Comparison of ENCODE assay signal across 8 cellular contexts in the genomic region with DNA sequence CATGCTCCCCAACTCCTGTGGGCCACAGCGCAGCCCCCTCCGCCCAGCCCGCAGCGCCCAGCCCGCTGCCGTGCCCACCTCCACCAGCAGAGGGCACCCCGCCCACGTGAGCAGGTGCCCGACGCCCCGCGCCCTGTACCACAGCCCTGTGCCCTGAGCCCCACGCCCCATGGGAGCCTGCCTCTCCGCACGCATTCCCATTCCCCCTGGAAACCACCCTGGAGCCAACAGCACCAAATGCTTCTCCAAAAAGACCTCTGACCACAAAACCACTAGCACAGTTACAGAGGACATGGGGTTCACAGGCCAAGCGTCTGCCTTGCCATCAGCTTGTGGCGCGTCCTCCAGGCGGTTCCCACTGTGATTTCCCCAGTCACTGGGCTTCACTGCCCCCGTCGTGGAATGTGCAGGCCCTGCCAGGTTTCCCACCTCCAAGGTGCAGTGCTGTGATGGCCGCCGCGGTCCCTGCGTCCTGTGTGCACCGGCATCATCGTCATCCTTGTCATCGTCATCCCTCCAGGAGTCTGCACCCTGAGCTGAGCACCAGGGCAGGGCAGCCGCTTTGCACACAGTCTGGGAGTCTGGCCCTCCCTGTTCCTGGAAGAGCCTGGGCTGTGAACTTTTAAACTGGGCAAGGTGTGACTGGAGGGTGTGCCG.
DNase-seq lines count a peak whose midpoint lies in the region; ATAC-seq, FAIRE-seq and TF ChIP-seq lines count a peak whose summit lies in the region.

No MANE protein-coding gene starts in this region.

- H3K36me3 Mint-ChIP-seq in stimulated activated naive B cell treated with anti-CD40 and anti-IgM and Interleukin-4, amounts not matched to agents 10 μg/mL and 1 μg/mL and 100 μg/mL, for 72 hours = no peaks in the 10 kb centered on the region

- H3K4me3 Mint-ChIP-seq in stimulated activated naive B cell treated with anti-CD40 and anti-IgM and Interleukin-4, amounts not matched to agents 10 μg/mL and 1 μg/mL and 100 μg/mL, for 72 hours = no peak overlapping the region

- no peak for TF ChIP-seq POLR2A in H54 (IDR thresholded peaks at IDR 0.05; ENCODE audit: low read depth, low read length)

- H3K4me1 Mint-ChIP-seq in stimulated activated naive B cell treated with anti-CD40 and anti-IgM and Interleukin-4, amounts not matched to agents 10 μg/mL and 1 μg/mL and 100 μg/mL, for 72 hours = peaks cover 6 to 11% of the 10 kb centered on the region in 2 donors

- peak; percentile 61 for ATAC-seq in GM18502 (IDR thresholded peaks at IDR 0.05; ENCODE audit: poor library complexity, unreplicated experiment)
- peak; percentile 80 to 85 for ATAC-seq in stimulated activated naive B cell treated with anti-CD40 and anti-IgM and Interleukin-4, amounts not matched to agents 10 μg/mL and 1 μg/mL and 100 μg/mL, for 72 hours (replicated peaks)
- no peak for ATAC-seq in GM18498 (IDR thresholded peaks at IDR 0.05; ENCODE audit: unreplicated experiment)

- no peak for FAIRE-seq in H54 (lab: Jason Lieb, UNC)

- no peak overlapping the region for H3K27ac Mint-ChIP-seq in stimulated activated naive B cell treated with anti-CD40 and anti-IgM and Interleukin-4, amounts not matched to agents 10 μg/mL and 1 μg/mL and 100 μg/mL, for 72 hours

- no peaks in the 10 kb centered on the region for H3K9me3 Mint-ChIP-seq in stimulated activated naive B cell treated with anti-CD40 and anti-IgM and Interleukin-4, amounts not matched to agents 10 μg/mL and 1 μg/mL and 100 μg/mL, for 72 hours

- peaks cover 3 to 5% of the 10 kb centered on the region in 2 donors for H3K27me3 Mint-ChIP-seq in stimulated activated naive B cell treated with anti-CD40 and anti-IgM and Interleukin-4, amounts not matched to agents 10 μg/mL and 1 μg/mL and 100 μg/mL, for 72 hours

- peak; percentile 77 for DNase-seq in HuH-7.5 (ENCODE audit: low spot score)
- DNase-seq in activated CD4-positive, alpha-beta T cell treated with anti-CD3 and anti-CD28 coated beads for 48 hours = peak; percentile 72
- DNase-seq in dermis blood vessel endothelial cell = peak; percentile 57
- peak; percentile 36 for DNase-seq in midbrain (lab: John Stamatoyannopoulos, UW)
- DNase-seq in stimulated activated naive B cell treated with anti-CD40 and anti-IgM and Interleukin-4, amounts not matched to agents 10 μg/mL and 1 μg/mL and 100 μg/mL, for 72 hours = no peak
- DNase-seq in H54 (ENCODE audit: insufficient read length, low spot score) = no peak

Comparison
In these comparisons a context has a peak if more than half of its experiments do, and no peak if none do; other contexts are left out.
1. DNase-seq: peak in HuH-7.5 (single experiment), activated CD4-positive, alpha-beta T cell treated with anti-CD3 and anti-CD28 coated beads for 48 hours (single experiment), dermis blood vessel endothelial cell (single experiment) and midbrain (single experiment); none in stimulated activated naive B cell treated with anti-CD40 and anti-IgM and Interleukin-4, amounts not matched to agents 10 μg/mL and 1 μg/mL and 100 μg/mL, for 72 hours (single experiment) and H54 (single experiment).